Comparison of ENCODE assay signal across 18 cellular contexts in the genomic region with DNA sequence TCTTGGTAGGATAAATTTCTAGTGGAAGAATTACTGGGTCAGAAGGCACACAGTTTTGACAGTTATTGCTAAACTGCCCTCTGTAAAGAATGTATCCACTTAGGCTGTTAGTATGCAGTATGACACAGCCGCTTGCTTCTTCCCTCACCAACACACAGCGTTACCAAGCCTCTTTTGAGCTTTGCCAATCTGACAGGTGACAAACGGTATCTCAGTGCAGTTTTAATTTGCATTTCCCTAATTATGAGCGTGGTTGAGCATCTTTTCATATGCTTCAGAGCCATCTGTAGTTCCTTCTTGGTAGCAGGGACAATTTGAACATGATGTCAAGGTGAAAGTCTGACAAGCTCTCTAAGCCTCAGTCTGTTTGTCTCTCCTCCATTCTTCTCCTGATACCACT. TPM values are rescaled to one million over a fixed set of nuclear protein-coding genes. Genes with fewer than 3 reads are reported as not detected.
"Had no signal": no experiment of that assay in that cellular context is flagged by ENCODE, and none has a peak within 500 bp of the region (broad histone marks: within the 10 kb centered on the region; RNA-seq: fewer than 3 reads in every experiment).

No MANE protein-coding gene starts in this region.

- H3K9me3 Mint-ChIP-seq: activated naive CD4-positive, alpha-beta T cell treated with anti-CD3 and anti-CD28 coated beads, Interleukin-2, amount 50 U/mL, for 24 hours had no signal

- H3K27ac Mint-ChIP-seq: activated CD8-positive, alpha-beta T cell treated with anti-CD3 and anti-CD28 coated beads for 36 hours; activated naive CD4-positive, alpha-beta T cell treated with anti-CD3 and anti-CD28 coated beads, Interleukin-2, amount 50 U/mL, for 24 hours; activated T-cell treated with anti-CD3 and anti-CD28 coated beads, Interleukin-2, amount 50 U/mL, for 72 hours had no signal

- H3K4me3 Mint-ChIP-seq: activated CD8-positive, alpha-beta T cell treated with anti-CD3 and anti-CD28 coated beads for 36 hours; activated naive CD4-positive, alpha-beta T cell treated with anti-CD3 and anti-CD28 coated beads, Interleukin-2, amount 50 U/mL, for 24 hours; activated T-cell treated with anti-CD3 and anti-CD28 coated beads, Interleukin-2, amount 50 U/mL, for 72 hours had no signal

- DNase-seq: activated CD4-positive, alpha-beta T cell treated with anti-CD3 and anti-CD28 coated beads for 4 hours; activated CD8-positive, alpha-beta memory T cell treated with anti-CD3 and anti-CD28 coated beads, Interleukin-2, amount 50 U/mL, for 4 hours; activated CD8-positive, alpha-beta T cell treated with anti-CD3 and anti-CD28 coated beads for 36 hours; activated T-cell treated with anti-CD3 and anti-CD28 coated beads, Interleukin-2, amount 50 U/mL, for 72 hours; aorta; Kasumi-1; NCI-H1092; NCI-H1436; NCI-H1694 treated with DMSO at 0.1 percent for 48 hours; NCI-H2081; NCI-H510A treated with DMSO at 0.1 percent for 48 hours; NCI-H69; NK-92 treated with Interleukin-12 subunit alpha and Interleukin-12 subunit beta, amount 100 ng/mL, for 24 hours; PC-3; T-helper 1 cell had no signal

- ATAC-seq: activated CD8-positive, alpha-beta T cell treated with anti-CD3 and anti-CD28 coated beads for 36 hours; activated T-cell treated with anti-CD3 and anti-CD28 coated beads, Interleukin-2, amount 50 U/mL, for 72 hours; K562; PC-3 had no signal

- H3K27me3 Mint-ChIP-seq: activated CD8-positive, alpha-beta T cell treated with anti-CD3 and anti-CD28 coated beads for 36 hours; activated naive CD4-positive, alpha-beta T cell treated with anti-CD3 and anti-CD28 coated beads, Interleukin-2, amount 50 U/mL, for 24 hours had no signal

- H3K4me1 Mint-ChIP-seq: activated naive CD4-positive, alpha-beta T cell treated with anti-CD3 and anti-CD28 coated beads, Interleukin-2, amount 50 U/mL, for 24 hours had no signal

RNA-seq across cellular contexts. Expression of a gene that starts 42.8 kb away (rescaled TPM):
- total RNA-seq: activated CD8-positive, alpha-beta T cell treated with anti-CD3 and anti-CD28 coated beads for 36 hours; T-helper 2 cell treated with Interferon-gamma antibody and Interleukin-4, amounts not matched to agents 100 ng/mL and 5 ng/mL, for 36 hours had no signal
